In genomic region chr9:92790542-92791527, GRCh38 we compare ENCODE assay signal across 8 cellular contexts. TPM values are rescaled to one million over a fixed set of nuclear protein-coding genes. Genes with fewer than 3 reads are reported as not detected.
A peak's percentile ranks its signal among the peaks of the same experiment; 100 is the strongest.
DNase-seq lines count a peak whose midpoint lies in the region; ATAC-seq lines count a peak whose summit lies in the region.

No MANE protein-coding gene starts in this region.

- DNase-seq in GM03348 (ENCODE audit: low spot score) (peak; percentile 85), NCI-H748 (lab: John Stamatoyannopoulos, UW; ENCODE audit: unreplicated experiment) (peak; percentile 80), medulla oblongata (ENCODE audit: extremely low spot score) (peak; percentile 91)
- DNase-seq in activated CD4-positive, alpha-beta memory T cell treated with anti-CD3 and anti-CD28 coated beads, Interleukin-2, amount 10 ng/mL, durations not matched to agents 7 days and 5 days = peak; percentile 79
- DNase-seq in effector CD4-positive, alpha-beta T cell = peak; percentile 66
- peak; percentile 34 to 44 for DNase-seq in stimulated activated CD8-positive, alpha-beta memory T cell treated with anti-CD3 and anti-CD28 coated beads, Interleukin-15, amount 100 ng/mL, for 48 hours (ENCODE audit: low read depth in 2 of 2)

- POLR2A ChIA-PET in activated CD4-positive, alpha-beta memory T cell treated with anti-CD3 and anti-CD28 coated beads, Interleukin-2, amount 10 ng/mL, durations not matched to agents 7 days and 5 days (lab: Charles Lee) = interaction anchor here (0.6 to 1.2 kb wide), 3 partner anchors 74 to 120 kb away, joined by 3 to 5 read pairs (median 3); partner anchors contain the start of gene IPPK

- no peaks in the 10 kb centered on the region for H3K36me3 Mint-ChIP-seq in activated CD4-positive, alpha-beta memory T cell treated with anti-CD3 and anti-CD28 coated beads, Interleukin-2, amount 10 ng/mL, durations not matched to agents 7 days and 5 days (ENCODE audit: low read depth)

- no peak overlapping the region for H3K4me3 Mint-ChIP-seq in activated CD4-positive, alpha-beta memory T cell treated with anti-CD3 and anti-CD28 coated beads, Interleukin-2, amount 10 ng/mL, durations not matched to agents 7 days and 5 days

- H3K9me3 Mint-ChIP-seq in activated CD4-positive, alpha-beta memory T cell treated with anti-CD3 and anti-CD28 coated beads, Interleukin-2, amount 10 ng/mL, durations not matched to agents 7 days and 5 days = no peaks in the 10 kb centered on the region

- peaks cover 16% of the 10 kb centered on the region for H3K27me3 Mint-ChIP-seq in activated CD4-positive, alpha-beta memory T cell treated with anti-CD3 and anti-CD28 coated beads, Interleukin-2, amount 10 ng/mL, durations not matched to agents 7 days and 5 days

- peak; percentile 68 for ATAC-seq in HG03280 (IDR thresholded peaks at IDR 0.05; ENCODE audit: unreplicated experiment)
- no peak for ATAC-seq in GM19467 (IDR thresholded peaks at IDR 0.05; ENCODE audit: unreplicated experiment)

- peaks cover 12% of the 10 kb centered on the region for H3K4me1 Mint-ChIP-seq in activated CD4-positive, alpha-beta memory T cell treated with anti-CD3 and anti-CD28 coated beads, Interleukin-2, amount 10 ng/mL, durations not matched to agents 7 days and 5 days

- CTCF ChIA-PET in activated CD4-positive, alpha-beta memory T cell treated with anti-CD3 and anti-CD28 coated beads, Interleukin-2, amount 10 ng/mL, durations not matched to agents 7 days and 5 days (lab: Charles Lee) = interaction anchor here (0.6 to 4.8 kb wide), 25 partner anchors 9 to 655 kb away, joined by 3 to 32 read pairs (median 3); partner anchors contain the start of genes BICD2 and IPPK

- H3K27ac Mint-ChIP-seq in activated CD4-positive, alpha-beta memory T cell treated with anti-CD3 and anti-CD28 coated beads, Interleukin-2, amount 10 ng/mL, durations not matched to agents 7 days and 5 days = no peak overlapping the region

RNA-seq across cellular contexts. Expression of gene BICD2, which starts 26.2 kb away (rescaled TPM):
- total RNA-seq in activated CD4-positive, alpha-beta memory T cell treated with anti-CD3 and anti-CD28 coated beads, Interleukin-2, amount 10 ng/mL, durations not matched to agents 7 days and 5 days = 10 to 100 TPM; 27.0 to 28.2 TPM

Comparison
In these comparisons a context has a peak if more than half of its experiments do, and no peak if none do; other contexts are left out.
1. DNase-seq: peak in every context shown above with its lines; median percentile 91 in medulla oblongata; 85 in GM03348; 80 in NCI-H748; 79 in activated CD4-positive, alpha-beta memory T cell treated with anti-CD3 and anti-CD28 coated beads, Interleukin-2, amount 10 ng/mL, durations not matched to agents 7 days and 5 days; 66 in effector CD4-positive, alpha-beta T cell; 39 in stimulated activated CD8-positive, alpha-beta memory T cell treated with anti-CD3 and anti-CD28 coated beads, Interleukin-15, amount 100 ng/mL, for 48 hours.